ENCODE assay signal across 9 cellular contexts in the genomic region with DNA sequence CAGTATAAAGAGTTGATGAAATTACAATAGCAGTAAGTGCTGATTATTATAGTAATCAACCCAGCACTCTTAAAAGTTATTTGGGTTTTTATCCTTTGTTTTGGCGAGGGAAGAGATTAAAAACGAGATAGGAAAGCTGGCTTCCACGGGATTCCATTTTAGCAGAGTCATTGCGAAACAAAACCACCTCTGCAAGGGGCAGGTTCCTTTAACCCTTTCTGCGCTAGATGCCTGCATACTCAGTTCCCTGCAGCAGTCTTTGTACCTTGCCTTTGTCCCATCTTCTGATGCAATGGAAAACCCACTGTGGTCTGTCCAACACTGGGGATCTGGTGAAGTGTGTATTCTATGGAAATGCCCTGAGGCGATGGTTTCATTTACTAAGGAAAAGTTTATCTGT. TPM values are rescaled to one million over a fixed set of nuclear protein-coding genes. Genes with fewer than 3 reads are reported as not detected.
DNase-seq lines count a peak whose midpoint lies in the region; ATAC-seq, FAIRE-seq and TF ChIP-seq lines count a peak whose summit lies in the region.
"Had no signal": no experiment of that assay in that cellular context is flagged by ENCODE, and none has a peak within 500 bp of the region (broad histone marks: within the 10 kb centered on the region; RNA-seq: fewer than 3 reads in every experiment).

No MANE protein-coding gene starts in this region.

- DNase-seq in T-helper 2 cell treated with Interferon-gamma antibody and Interleukin-4, amounts not matched to agents 5 μg/mL and 100 μg/mL, for 36 hours (ENCODE audit: low spot score) = peak; percentile 34
- no peak for DNase-seq in T-helper 2 cell
- DNase-seq in NT2/D1 (ENCODE audit: low read depth, low spot score) = peak; percentile 48
- no peak for DNase-seq in endothelial cell of umbilical vein (ENCODE audit: low read depth, low spot score)
- DNase-seq in sigmoid colon = no peak
- no peak for DNase-seq in RCC 7860 (ENCODE audit: low spot score)
- no peak for DNase-seq in stomach
- DNase-seq: adrenal gland had no signal

- H3K4me1 ChIP-seq in NT2/D1 (ENCODE audit: insufficient read depth, insufficient read length) (no peaks in the 10 kb centered on the region), endothelial cell of umbilical vein (ENCODE audit: control insufficient read depth, extremely low read depth, insufficient read depth, low read length) (peaks cover 30% of the 10 kb centered on the region), sigmoid colon (peaks cover 0 to 70% (median 54%) of the 10 kb centered on the region in 4 donors), stomach (peaks cover 40 to 76% (median 59%) of the 10 kb centered on the region in 4 donors)

- intact Hi-C loops in endothelial cell of umbilical vein (cut with micrococcal nuclease) (loop anchor here (5.0 kb wide), 3 partner anchors 83 to 563 kb away; a partner anchor contains a TSS), sigmoid colon (cut with DNase I) (no loop called here), stomach (cut with DNase I; ENCODE audit: low total_unique reads) (no loop called here)

- H3K4me2 ChIP-seq in endothelial cell of umbilical vein (ENCODE audit: insufficient read depth, low read length) = peak overlapping the region; percentile 42

- POLR2A ChIA-PET in endothelial cell of umbilical vein (lab: Charles Lee) = interaction anchor here (0.8 kb wide), 1 partner anchor 16 kb away, joined by 3 read pairs; no protein-coding TSS in a partner anchor

- H3K36me3 Mint-ChIP-seq in T-helper 2 cell treated with Interferon-gamma antibody and Interleukin-4, amounts not matched to agents 5 μg/mL and 100 μg/mL, for 36 hours (ENCODE audit: low read depth) = peaks cover 8% of the 10 kb centered on the region

- FAIRE-seq in endothelial cell of umbilical vein (lab: Jason Lieb, UNC) = peak; percentile 15
- FAIRE-seq in RCC 7860 (lab: Jason Lieb, UNC) = no peak

- dilution Hi-C loops in endothelial cell of umbilical vein (cut with MboI; ENCODE audit: extremely low pct_ligation_motif_present, low sequenced_read_pairs) = no loop called here

- TF ChIP-seq POLR2A in endothelial cell of umbilical vein (IDR thresholded peaks at IDR 0.05; ENCODE audit: low read depth, low read length) = no peak
- TF ChIP-seq POLR2A in sigmoid colon (IDR thresholded peaks at IDR 0.05) = no peak
- TF ChIP-seq POLR2A in stomach (IDR thresholded peaks at IDR 0.05) = no peak

- H3K27me3 Mint-ChIP-seq in T-helper 2 cell treated with Interferon-gamma antibody and Interleukin-4, amounts not matched to agents 5 μg/mL and 100 μg/mL, for 36 hours (ENCODE audit: low read depth) = no peaks in the 10 kb centered on the region

- CTCF ChIA-PET in endothelial cell of umbilical vein (lab: Charles Lee) = interaction anchor here (8.0 kb wide), 1 partner anchor 14 kb away, joined by 101 read pairs; no protein-coding TSS in a partner anchor

- no peak for ATAC-seq in HG02885 (IDR thresholded peaks at IDR 0.05; ENCODE audit: poor library complexity, unreplicated experiment)

- no peaks in the 10 kb centered on the region for H4K20me1 ChIP-seq in endothelial cell of umbilical vein (replicated peaks; ENCODE audit: control insufficient read depth, extremely low read depth, insufficient read depth, low read length)

- H3K9me1 ChIP-seq in endothelial cell of umbilical vein (replicated peaks; ENCODE audit: control insufficient read depth, extremely low read depth, insufficient read depth, low read length) = no peaks in the 10 kb centered on the region

- H3K9me3 Mint-ChIP-seq in T-helper 2 cell treated with Interferon-gamma antibody and Interleukin-4, amounts not matched to agents 5 μg/mL and 100 μg/mL, for 36 hours = no peaks in the 10 kb centered on the region

- peaks cover 9% of the 10 kb centered on the region for H3K27me3 ChIP-seq in NT2/D1 (ENCODE audit: insufficient read depth, insufficient read length)
- peaks cover 0 to 2% of the 10 kb centered on the region in 2 experiments for H3K27me3 ChIP-seq in endothelial cell of umbilical vein (ENCODE audit: control insufficient read depth in 2 of 2, insufficient read depth in 2 of 2, low read length in 2 of 2)
- H3K27me3 ChIP-seq in sigmoid colon = no peaks in the 10 kb centered on the region
- no peaks in the 10 kb centered on the region for H3K27me3 ChIP-seq in stomach
- H3K27me3 ChIP-seq: adrenal gland had no signal

- H3K4me3 ChIP-seq in NT2/D1 (ENCODE audit: insufficient read length, low read depth) = no peak overlapping the region
- H3K4me3 ChIP-seq in endothelial cell of umbilical vein (replicated peaks in 1 of 3; ENCODE audit: insufficient read depth in 1 of 3, low read depth in 1 of 3, low read length in 3 of 3) = no peak overlapping the region
- H3K4me3 ChIP-seq in sigmoid colon = no peak overlapping the region
- peak overlapping the region in 2 of 4 donors; percentile 8 to 20 for H3K4me3 ChIP-seq in stomach

- TF ChIP-seq CTCF in endothelial cell of umbilical vein (IDR thresholded peaks at IDR 0.05; ENCODE audit: extremely low read depth in 1 of 2, insufficient read depth in 1 of 2, low read depth in 1 of 2, low read length in 2 of 2) = no peak
- no peak for TF ChIP-seq CTCF in sigmoid colon (IDR thresholded peaks at IDR 0.05)
- TF ChIP-seq CTCF in stomach (IDR thresholded peaks at IDR 0.05) = no peak

- no peaks in the 10 kb centered on the region for H3K79me2 ChIP-seq in endothelial cell of umbilical vein (ENCODE audit: control insufficient read depth, insufficient read depth, low read length)

- H3K9me3 ChIP-seq in NT2/D1 (ENCODE audit: insufficient read depth, low read length) (no peaks in the 10 kb centered on the region), endothelial cell of umbilical vein (replicated peaks; ENCODE audit: control insufficient read depth, insufficient read depth, low read length) (no peaks in the 10 kb centered on the region), sigmoid colon (no peaks in the 10 kb centered on the region), stomach (no peaks in the 10 kb centered on the region)
- H3K9me3 ChIP-seq: adrenal gland had no signal

- H3K36me3 ChIP-seq in NT2/D1 (ENCODE audit: insufficient read depth, insufficient read length, low read length) (peaks cover 10% of the 10 kb centered on the region), endothelial cell of umbilical vein (ENCODE audit: control insufficient read depth in 2 of 2, extremely low read depth in 1 of 2, insufficient read depth in 2 of 2, low read length in 2 of 2) (peaks cover 0 to 2% of the 10 kb centered on the region in 2 experiments), sigmoid colon (peaks cover 0 to 40% (median 1%) of the 10 kb centered on the region in 4 donors), stomach (peaks cover 0 to 23% (median 15%) of the 10 kb centered on the region in 4 donors)
- H3K36me3 ChIP-seq: adrenal gland had no signal

- TF ChIP-seq EP300 in sigmoid colon (IDR thresholded peaks at IDR 0.05) (no peak), stomach (IDR thresholded peaks at IDR 0.05) (no peak)

- no TSS peak for BruUV-seq in endothelial cell of umbilical vein (replicated peaks; lab: Mats Ljungman, UMichigan)

- peak overlapping the region; percentile 10 for H3K4me3 Mint-ChIP-seq in T-helper 2 cell treated with Interferon-gamma antibody and Interleukin-4, amounts not matched to agents 5 μg/mL and 100 μg/mL, for 36 hours

- H2AFZ ChIP-seq in endothelial cell of umbilical vein (ENCODE audit: low read depth, low read length) = no peak overlapping the region

- 45 to 53% methylated on average over 6 of the region's 6 CpGs for WGBS in sigmoid colon, 2 donors
- WGBS in stomach, 5 donors = 31 to 45% (median 34%) methylated on average over 6 of the region's 6 CpGs

- H3K27ac ChIP-seq in endothelial cell of umbilical vein (ENCODE audit: insufficient read depth, low read depth, low read length) (peak overlapping the region; percentile 3), sigmoid colon (peak overlapping the region in 3 of 4 donors; percentile 16 to 93 (median 26)), stomach (peak overlapping the region in 1 of 5 donors; percentile 19)

- H3K4me1 Mint-ChIP-seq in T-helper 2 cell treated with Interferon-gamma antibody and Interleukin-4, amounts not matched to agents 5 μg/mL and 100 μg/mL, for 36 hours (ENCODE audit: low read depth) = peaks cover 36% of the 10 kb centered on the region

- no peak overlapping the region for H3K27ac Mint-ChIP-seq in T-helper 2 cell treated with Interferon-gamma antibody and Interleukin-4, amounts not matched to agents 5 μg/mL and 100 μg/mL, for 36 hours

- H3K9ac ChIP-seq in NT2/D1 (ENCODE audit: insufficient read length, low read depth) (no peak overlapping the region), endothelial cell of umbilical vein (replicated peaks; ENCODE audit: extremely low read depth, insufficient read depth, low read length) (no peak overlapping the region)

TF ChIP-seq in endothelial cell of umbilical vein, 7 proteins besides CTCF, POLR2A, EP300 and RAD21:
- TF ChIP-seq FOS (IDR thresholded peaks at IDR 0.05; ENCODE audit: borderline replicate concordance, insufficient read depth, low read length) (no peak), POLR2AphosphoS5 (IDR thresholded peaks at IDR 0.05; ENCODE audit: insufficient read depth, low read depth, low read length) (no peak), GATA2 (IDR thresholded peaks at IDR 0.05; ENCODE audit: insufficient read depth, insufficient read length, low read depth, low read length) (peak; percentile 56), MYC (IDR thresholded peaks at IDR 0.05; ENCODE audit: low read depth, low read length) (no peak)

RNA-seq across cellular contexts. Expression of a gene that starts 2.7 kb away (rescaled TPM):
- total RNA-seq in endothelial cell of umbilical vein (59.3 and 62.0 TPM in 2 replicates), sigmoid colon (100 to 1,000 TPM; 116 to 155 (median 139) TPM), stomach (100 to 1,000 TPM in 2 of 5 donors, 10 to 100 TPM in 3; 17.7 to 192 (median 72.4) TPM)
- polyA plus RNA-seq in endothelial cell of umbilical vein (49.5 and 51.8 TPM in 2 replicates), sigmoid colon (100 to 1,000 TPM in 1 of 3 donors, 10 to 100 TPM in 2; 36.9 to 132 (median 93.7) TPM), stomach (100 to 1,000 TPM in 1 of 3 donors, 10 to 100 TPM in 2; 53.6 to 103 (median 63.4) TPM)
- polyA plus RNA-seq in endothelial cell of umbilical vein (2011; cell fraction: cytosol; rRNA removed) = 54.0 and 67.5 TPM in 2 replicates
- polyA plus RNA-seq in endothelial cell of umbilical vein (2011; cell fraction: nucleus; rRNA removed) = 68.2 and 80.6 TPM in 2 replicates
- polyA plus RNA-seq in endothelial cell of umbilical vein (2012) = 75.4 and 100 TPM in 2 replicates
- 78.6 and 96.8 TPM in 2 replicates for polyA minus RNA-seq in endothelial cell of umbilical vein
- 7.8 TPM for polyA minus RNA-seq in endothelial cell of umbilical vein (2011; cell fraction: cytosol; rRNA and poly(A)+ RNA removed)
- 75.8 and 85.7 TPM in 2 replicates for polyA minus RNA-seq in endothelial cell of umbilical vein (2011; cell fraction: nucleus; rRNA and poly(A)+ RNA removed)

Comparison
In these comparisons a context has a peak if more than half of its experiments do, and no peak if none do; other contexts are left out.
1. DNase-seq: peak in T-helper 2 cell treated with Interferon-gamma antibody and Interleukin-4, amounts not matched to agents 5 μg/mL and 100 μg/mL, for 36 hours (single experiment) and NT2/D1 (single experiment); none in T-helper 2 cell (0 of 5), endothelial cell of umbilical vein (single experiment), sigmoid colon (single experiment), RCC 7860 (single experiment) and stomach (single experiment).